8 cellular contexts compared by ENCODE assay signal in genomic region chr17:58332720-58333395, GRCh38. TPM values are rescaled to one million over a fixed set of nuclear protein-coding genes. Genes with fewer than 3 reads are reported as not detected.
DNase-seq lines count a peak whose midpoint lies in the region; ATAC-seq, FAIRE-seq and TF ChIP-seq lines count a peak whose summit lies in the region.

No MANE protein-coding gene starts in this region.

- H3K27ac Mint-ChIP-seq in activated B cell treated with CpG ODN at 0.5 μM for 24 hours, result peak overlapping the region; percentile 99

- DNase-seq in HUDEP-2 (lab: John Stamatoyannopoulos, UW; ENCODE audit: unreplicated experiment in 76 of 76), result peak in 39 of 76 experiments; percentile 19 to 77 (median 51)
- peak; percentile 62 for DNase-seq in activated B cell treated with CpG ODN at 0.5 μM for 24 hours
- no peak for DNase-seq in esophagus muscularis mucosa (ENCODE audit: extremely low spot score)
- peak; percentile 80 to 85 for DNase-seq in stimulated activated CD8-positive, alpha-beta memory T cell treated with anti-CD3 and anti-CD28 coated beads, Interleukin-15, amount 100 ng/mL, for 48 hours (ENCODE audit: low read depth in 2 of 2)
- DNase-seq in middle frontal gyrus (ENCODE audit: extremely low spot score, low spot score), result no peak
- DNase-seq in urothelium cell line (ENCODE audit: low spot score), result no peak
- DNase-seq in kidney glomerular epithelial cell (lab: John Stamatoyannopoulos, UW), result no peak

- TF ChIP-seq CTCF in activated B cell treated with CpG ODN at 0.5 μM for 24 hours (IDR thresholded peaks at IDR 0.05) (no peak), esophagus muscularis mucosa (IDR thresholded peaks at IDR 0.05) (no peak)

- no peak for TF ChIP-seq POLR2A in esophagus muscularis mucosa (IDR thresholded peaks at IDR 0.05; ENCODE audit: low read depth)

- CTCF ChIA-PET in activated B cell treated with CpG ODN at 0.5 μM for 24 hours (lab: Charles Lee), result interaction anchor here (1.0 to 4.8 kb wide), 5 partner anchors 11 to 85 kb away, joined by 3 to 89 read pairs (median 9); partner anchors contain the start of genes RNF43 and SUPT4H1

- no peaks in the 10 kb centered on the region for H3K27me3 Mint-ChIP-seq in activated B cell treated with CpG ODN at 0.5 μM for 24 hours

- peak overlapping the region; percentile 100 for H3K4me3 Mint-ChIP-seq in activated B cell treated with CpG ODN at 0.5 μM for 24 hours

- POLR2A ChIA-PET in activated B cell treated with CpG ODN at 0.5 μM for 24 hours (lab: Charles Lee), result interaction anchor here (0.7 to 27.9 kb wide), 24 partner anchors 6 to 1515 kb away, joined by 3 to 3007 read pairs (median 8); partner anchors contain the start of genes CUEDC1, HSF5, MKS1 and RNF43

- no peak for FAIRE-seq in urothelium cell line (lab: Jason Lieb, UNC)

- H3K36me3 Mint-ChIP-seq in activated B cell treated with CpG ODN at 0.5 μM for 24 hours (ENCODE audit: low read depth), result peaks cover 45% of the 10 kb centered on the region

- H3K4me1 Mint-ChIP-seq in activated B cell treated with CpG ODN at 0.5 μM for 24 hours, result peaks cover 74% of the 10 kb centered on the region

- no peaks in the 10 kb centered on the region for H3K36me3 ChIP-seq in esophagus muscularis mucosa

- intact Hi-C loops in activated B cell treated with CpG ODN at 0.5 μM for 24 hours (cut with micrococcal nuclease) (loop anchor here (5.0 to 10.0 kb wide), 3 partner anchors 326 to 822 kb away; partner anchors contain the start of genes PRR11, SKA2 and SRSF1), esophagus muscularis mucosa (cut with DNase I) (no loop called here)

- peaks cover 0 to 20% (median 2%) of the 10 kb centered on the region in 4 donors for H3K27me3 ChIP-seq in esophagus muscularis mucosa

- H3K9me3 ChIP-seq in esophagus muscularis mucosa, result no peaks in the 10 kb centered on the region

- peak overlapping the region; percentile 43 to 57 (median 47) for H3K4me3 ChIP-seq in esophagus muscularis mucosa

- peaks cover 6 to 51% (median 38%) of the 10 kb centered on the region in 4 donors for H3K4me1 ChIP-seq in esophagus muscularis mucosa

- no peak for TF ChIP-seq EP300 in esophagus muscularis mucosa (IDR thresholded peaks at IDR 0.05)

- 76% methylated on average over 13 of the region's 18 CpGs for WGBS in esophagus muscularis mucosa

- peak overlapping the region in 3 of 4 donors; percentile 58 to 71 (median 63) for H3K27ac ChIP-seq in esophagus muscularis mucosa (replicated peaks in 1 of 4)

- ATAC-seq in activated B cell treated with CpG ODN at 0.5 μM for 24 hours (ENCODE audit: low read depth) (peak; percentile 0), HG03025 (IDR thresholded peaks at IDR 0.05; ENCODE audit: low FRiP score, unreplicated experiment) (no peak)

- H3K9me3 Mint-ChIP-seq in activated B cell treated with CpG ODN at 0.5 μM for 24 hours, result no peaks in the 10 kb centered on the region

RNA-seq across cellular contexts. Expression of gene TSPOAP1, which starts 4.3 kb away (rescaled TPM):
- total RNA-seq in activated B cell treated with CpG ODN at 0.5 μM for 24 hours (16.7 and 22.5 TPM in 2 replicates), esophagus muscularis mucosa (10 to 100 TPM in 3 of 4 donors, 1 to 10 TPM in 1; 10.0 to 19.0 (median 16.0) TPM)

RNA-seq across cellular contexts. Expression of gene SUPT4H1, which starts 19.1 kb away (rescaled TPM):
- total RNA-seq in activated B cell treated with CpG ODN at 0.5 μM for 24 hours (90.2 and 100 TPM in 2 replicates), esophagus muscularis mucosa (10 to 100 TPM; 35.3 to 59.6 (median 47.0) TPM)

RNA-seq across cellular contexts. Expression of gene MPO, which starts 52.1 kb away (rescaled TPM):
- total RNA-seq in activated B cell treated with CpG ODN at 0.5 μM for 24 hours, result not detected in 2 replicates
- total RNA-seq in esophagus muscularis mucosa, result under 1 TPM in 2 of 4 donors, not detected in 2; 0.23 to 0.66 TPM

Comparison
In these comparisons a context has a peak if more than half of its experiments do, and no peak if none do; other contexts are left out.
1. DNase-seq: peak in HUDEP-2 (39 of 76), activated B cell treated with CpG ODN at 0.5 μM for 24 hours (single experiment) and stimulated activated CD8-positive, alpha-beta memory T cell treated with anti-CD3 and anti-CD28 coated beads, Interleukin-15, amount 100 ng/mL, for 48 hours (2 of 2); none in esophagus muscularis mucosa (single experiment), middle frontal gyrus (single experiment), urothelium cell line (single experiment) and kidney glomerular epithelial cell (single experiment).